In genomic region chr7:22732556-22733126, GRCh38 we compare ENCODE assay signal across 13 cellular contexts. TPM values are rescaled to one million over a fixed set of nuclear protein-coding genes. Genes with fewer than 3 reads are reported as not detected.
DNase-seq lines count a peak whose midpoint lies in the region; ATAC-seq and TF ChIP-seq lines count a peak whose summit lies in the region.
"Had no signal": no experiment of that assay in that cellular context is flagged by ENCODE, and none has a peak within 500 bp of the region (broad histone marks: within the 10 kb centered on the region; RNA-seq: fewer than 3 reads in every experiment).

No MANE protein-coding gene starts in this region.

- H3K27me3 Mint-ChIP-seq in activated CD4-positive, alpha-beta T cell treated with anti-CD3 and anti-CD28 coated beads, Interleukin-2, amount 10 ng/mL, durations not matched to agents 7 days and 5 days, result peaks cover 47% of the 10 kb centered on the region

- H3K4me3 ChIP-seq in psoas muscle, result no peak overlapping the region

- no peaks in the 10 kb centered on the region for H3K9me3 ChIP-seq in psoas muscle

- peaks cover 5% of the 10 kb centered on the region for H3K9me3 Mint-ChIP-seq in activated CD4-positive, alpha-beta T cell treated with anti-CD3 and anti-CD28 coated beads, Interleukin-2, amount 10 ng/mL, durations not matched to agents 7 days and 5 days

- H3K36me3 Mint-ChIP-seq in activated CD4-positive, alpha-beta T cell treated with anti-CD3 and anti-CD28 coated beads, Interleukin-2, amount 10 ng/mL, durations not matched to agents 7 days and 5 days (ENCODE audit: low read depth), result no peaks in the 10 kb centered on the region
- H3K36me3 Mint-ChIP-seq: CD4-positive, alpha-beta memory T cell had no signal

- H3K27me3 ChIP-seq in psoas muscle (ENCODE audit: insufficient read depth in 3 of 3, low read length in 2 of 3), result no peaks in the 10 kb centered on the region

- POLR2A ChIA-PET in activated CD4-positive, alpha-beta T cell treated with anti-CD3 and anti-CD28 coated beads, Interleukin-2, amount 10 ng/mL, durations not matched to agents 7 days and 5 days (lab: Charles Lee), result no interaction called here

- H3K4me1 ChIP-seq in psoas muscle, result no peaks in the 10 kb centered on the region

- peak; percentile 8 for TF ChIP-seq CTCF in psoas muscle (IDR thresholded peaks at IDR 0.05)
- TF ChIP-seq CTCF in GM10266 (IDR thresholded peaks at IDR 0.05; ENCODE audit: control insufficient read depth, insufficient read depth, low read depth, missing control alignments), result no peak

- ATAC-seq in psoas muscle (no peak), GM19035 (IDR thresholded peaks at IDR 0.05; ENCODE audit: unreplicated experiment) (no peak)

- peaks cover 20% of the 10 kb centered on the region for H3K4me1 Mint-ChIP-seq in activated CD4-positive, alpha-beta T cell treated with anti-CD3 and anti-CD28 coated beads, Interleukin-2, amount 10 ng/mL, durations not matched to agents 7 days and 5 days

- H3K27ac Mint-ChIP-seq in activated CD4-positive, alpha-beta T cell treated with anti-CD3 and anti-CD28 coated beads, Interleukin-2, amount 10 ng/mL, durations not matched to agents 7 days and 5 days, result no peak overlapping the region
- H3K27ac Mint-ChIP-seq: CD4-positive, alpha-beta memory T cell had no signal

- H3K27ac ChIP-seq in psoas muscle, result no peak overlapping the region

- peaks cover 0 to 5% of the 10 kb centered on the region in 2 donors for H3K36me3 ChIP-seq in psoas muscle (ENCODE audit: insufficient read depth in 1 of 2, low read depth in 1 of 2)

- peak; percentile 24 for DNase-seq in activated CD4-positive, alpha-beta T cell treated with anti-CD3 and anti-CD28 coated beads, Interleukin-2, amount 10 ng/mL, durations not matched to agents 7 days and 5 days
- no peak for DNase-seq in activated CD4-positive, alpha-beta T cell treated with anti-CD3 and anti-CD28 coated beads for 1 hour
- DNase-seq in NCI-H226, result peak; percentile 31
- DNase-seq in dermis blood vessel endothelial cell, result peak; percentile 55
- DNase-seq in psoas muscle, result no peak
- DNase-seq in NCI-H82 (lab: John Stamatoyannopoulos, UW), result no peak
- no peak for DNase-seq in GM10266 (ENCODE audit: extremely low spot score)
- DNase-seq: activated CD4-positive, alpha-beta T cell treated with anti-CD3 and anti-CD28 coated beads for 48 hours; CD4-positive, alpha-beta memory T cell; stimulated activated CD4-positive, alpha-beta T cell treated with anti-CD3 and anti-CD28 coated beads, Interleukin-12 subunit alpha, Interleukin-12 subunit beta, amount 100 ng/mL, for 4 hours; substantia nigra had no signal

- intact Hi-C loops in psoas muscle (cut with DNase I), result no loop called here

- no peak overlapping the region for H3K4me3 Mint-ChIP-seq in activated CD4-positive, alpha-beta T cell treated with anti-CD3 and anti-CD28 coated beads, Interleukin-2, amount 10 ng/mL, durations not matched to agents 7 days and 5 days
- H3K4me3 Mint-ChIP-seq: CD4-positive, alpha-beta memory T cell had no signal

- CTCF ChIA-PET in activated CD4-positive, alpha-beta T cell treated with anti-CD3 and anti-CD28 coated beads, Interleukin-2, amount 10 ng/mL, durations not matched to agents 7 days and 5 days (lab: Charles Lee), result no interaction called here

- WGBS in psoas muscle, 3 donors, result 78 to 92% (median 84%) methylated on average over 4 of the region's 4 CpGs

RNA-seq across cellular contexts. Expression of gene IL6, which starts 5.6 kb away (rescaled TPM):
- total RNA-seq in activated CD4-positive, alpha-beta T cell treated with anti-CD3 and anti-CD28 coated beads, Interleukin-2, amount 10 ng/mL, durations not matched to agents 7 days and 5 days, result under 1 TPM; 0.67 to 0.92 TPM
- 1.0 and 1.3 TPM in 2 replicates for total RNA-seq in dermis blood vessel endothelial cell
- 1 to 10 TPM in 2 of 4 donors, under 1 TPM in 1, not detected in 1; 0.99 to 4.6 (median 2.1) TPM for total RNA-seq in psoas muscle
- polyA plus RNA-seq in psoas muscle, result 1 to 10 TPM in 1 of 3 donors, under 1 TPM in 2; 0.51 to 4.1 (median 0.91) TPM
- total RNA-seq: CD4-positive, alpha-beta memory T cell; cerebellum had no signal
- polyA plus RNA-seq: CD4-positive, alpha-beta memory T cell had no signal

Comparison
In these comparisons a context has a peak if more than half of its experiments do, and no peak if none do; other contexts are left out.
1. DNase-seq: peak in activated CD4-positive, alpha-beta T cell treated with anti-CD3 and anti-CD28 coated beads, Interleukin-2, amount 10 ng/mL, durations not matched to agents 7 days and 5 days (single experiment), NCI-H226 (single experiment) and dermis blood vessel endothelial cell (single experiment); none in activated CD4-positive, alpha-beta T cell treated with anti-CD3 and anti-CD28 coated beads for 1 hour (single experiment), psoas muscle (0 of 2), NCI-H82 (single experiment) and GM10266 (single experiment).